10 cellular contexts compared by ENCODE assay signal in genomic region chr2:20584045-20584636, GRCh38.
A peak's percentile ranks its signal among the peaks of the same experiment; 100 is the strongest.
DNase-seq lines count a peak whose midpoint lies in the region; ATAC-seq, FAIRE-seq and TF ChIP-seq lines count a peak whose summit lies in the region.
"Had no signal": no experiment of that assay in that cellular context is flagged by ENCODE, and none has a peak within 500 bp of the region (broad histone marks: within the 10 kb centered on the region; RNA-seq: fewer than 3 reads in every experiment).

No MANE protein-coding gene starts in this region.

- H2AFZ ChIP-seq in keratinocyte (ENCODE audit: control insufficient read depth, low read length) = no peak overlapping the region

- TF ChIP-seq POLR2A in stomach (IDR thresholded peaks at IDR 0.05) = no peak

- peaks cover 73% of the 10 kb centered on the region for H3K4me1 Mint-ChIP-seq in HFFc6 (ENCODE audit: low read depth)

- intact Hi-C loops in stomach (cut with DNase I; ENCODE audit: low total_unique reads) = no loop called here

- H3K27me3 Mint-ChIP-seq in HFFc6 (ENCODE audit: insufficient read depth) = no peaks in the 10 kb centered on the region; the same call in 1 of the 2 replicates
- H3K27me3 Mint-ChIP-seq: activated CD8-positive, alpha-beta T cell treated with anti-CD3 and anti-CD28 coated beads for 36 hours had no signal

- no peak overlapping the region for H3K9ac ChIP-seq in keratinocyte (ENCODE audit: control insufficient read depth, extremely low read depth, insufficient read depth, low read length)

- H3K9me1 ChIP-seq in keratinocyte (ENCODE audit: control insufficient read depth, extremely low read depth, insufficient read depth, low read length) = no peaks in the 10 kb centered on the region

- H3K36me3 Mint-ChIP-seq in HFFc6 (ENCODE audit: low read depth) = no peaks in the 10 kb centered on the region

- no peaks in the 10 kb centered on the region for H3K36me3 ChIP-seq in keratinocyte (ENCODE audit: control insufficient read depth in 2 of 2, extremely low read depth in 1 of 2, insufficient read depth in 2 of 2, low read length in 2 of 2)
- no peaks in the 10 kb centered on the region for H3K36me3 ChIP-seq in stomach

- H4K20me1 ChIP-seq in keratinocyte (ENCODE audit: control insufficient read depth, extremely low read depth, insufficient read depth, low read length) = no peaks in the 10 kb centered on the region

- H3K27ac Mint-ChIP-seq in HFFc6 = peak overlapping the region; percentile 90
- H3K27ac Mint-ChIP-seq: activated CD8-positive, alpha-beta T cell treated with anti-CD3 and anti-CD28 coated beads for 36 hours; dendritic cell treated with granulocyte-macrophage colony-stimulating factor and Interleukin-4, amounts not matched to agents 40 ng/mL and 50 ng/mL, for 4 days had no signal

- peak overlapping the region; percentile 35 for H3K4me2 ChIP-seq in keratinocyte (ENCODE audit: control insufficient read depth, extremely low read depth, insufficient read depth, low read depth, low read length)

- no peak for TF ChIP-seq EP300 in stomach (IDR thresholded peaks at IDR 0.05)

- peak; percentile 32 for FAIRE-seq in keratinocyte (lab: Jason Lieb, UNC)

- H3K4me3 Mint-ChIP-seq in HFFc6 = peak overlapping the region; percentile 20
- H3K4me3 Mint-ChIP-seq: activated CD8-positive, alpha-beta T cell treated with anti-CD3 and anti-CD28 coated beads for 36 hours; dendritic cell treated with granulocyte-macrophage colony-stimulating factor and Interleukin-4, amounts not matched to agents 40 ng/mL and 50 ng/mL, for 4 days had no signal

- DNase-seq in HFFc6 = peak; percentile 87
- peak; percentile 49 for DNase-seq in astrocyte of the cerebellum (ENCODE audit: low read depth)
- DNase-seq in keratinocyte (ENCODE audit: low read depth, low spot score) = no peak
- no peak for DNase-seq in stomach
- DNase-seq in NCI-H2081 (lab: John Stamatoyannopoulos, UW) = no peak
- no peak for DNase-seq in stimulated activated CD4-positive, alpha-beta T cell treated with anti-CD3 and anti-CD28 coated beads, Interleukin-15, amount 100 ng/mL, for 24 hours
- DNase-seq: activated CD8-positive, alpha-beta T cell treated with anti-CD3 and anti-CD28 coated beads for 36 hours had no signal

- 71 to 80% (median 76%) methylated on average over 4 to 5 of the region's 5 CpGs for WGBS in stomach, 5 donors

- ATAC-seq in HG02981 (IDR thresholded peaks at IDR 0.05; ENCODE audit: unreplicated experiment) = no peak
- ATAC-seq in GM18870 (IDR thresholded peaks at IDR 0.05; ENCODE audit: unreplicated experiment) = no peak
- ATAC-seq: activated CD8-positive, alpha-beta T cell treated with anti-CD3 and anti-CD28 coated beads for 36 hours had no signal

- H3K4me3 ChIP-seq in astrocyte of the cerebellum (ENCODE audit: low read depth, low read length) = no peak overlapping the region
- no peak overlapping the region for H3K4me3 ChIP-seq in keratinocyte (ENCODE audit: control insufficient read depth in 2 of 3, extremely low read depth in 1 of 3, insufficient read depth in 2 of 3, low read depth in 1 of 3, low read length in 3 of 3)
- H3K4me3 ChIP-seq in stomach = no peak overlapping the region

- H3K79me2 ChIP-seq in keratinocyte (ENCODE audit: control insufficient read depth, insufficient read depth, low read length) = no peaks in the 10 kb centered on the region

- in situ Hi-C loops in astrocyte of the cerebellum (cut with HindIII; ENCODE audit: low sequenced_read_pairs) = no loop called here

- H3K27ac ChIP-seq in keratinocyte (ENCODE audit: control insufficient read depth, insufficient read depth, low read length) = peak overlapping the region; percentile 18
- peak overlapping the region in 4 of 5 donors; percentile 30 to 71 (median 60) for H3K27ac ChIP-seq in stomach

- H3K27me3 ChIP-seq in keratinocyte (ENCODE audit: control insufficient read depth, extremely low read depth, insufficient read depth, low read length) (no peaks in the 10 kb centered on the region), stomach (no peaks in the 10 kb centered on the region)

- H3K9me3 ChIP-seq in keratinocyte (ENCODE audit: control insufficient read depth, low read depth, low read length) = no peaks in the 10 kb centered on the region
- H3K9me3 ChIP-seq in stomach = peaks cover 3 to 9% (median 7%) of the 10 kb centered on the region in 4 donors

- peaks cover 27% of the 10 kb centered on the region for H3K4me1 ChIP-seq in keratinocyte (ENCODE audit: control insufficient read depth, extremely low read depth, insufficient read depth, low read length)
- H3K4me1 ChIP-seq in stomach = peaks cover 26 to 53% (median 39%) of the 10 kb centered on the region in 4 donors

- H3K9me3 Mint-ChIP-seq in HFFc6 = no peaks in the 10 kb centered on the region
- H3K9me3 Mint-ChIP-seq: activated CD8-positive, alpha-beta T cell treated with anti-CD3 and anti-CD28 coated beads for 36 hours; dendritic cell treated with granulocyte-macrophage colony-stimulating factor and Interleukin-4, amounts not matched to agents 40 ng/mL and 50 ng/mL, for 4 days had no signal

- TF ChIP-seq CTCF in HFFc6 (IDR thresholded peaks at IDR 0.05) (no peak), astrocyte of the cerebellum (IDR thresholded peaks at IDR 0.05; ENCODE audit: low read depth, low read length, missing control alignments) (no peak), keratinocyte (optimal IDR thresholded peaks at IDR 0.05 in 1 of 3, IDR thresholded peaks at IDR 0.05 in 1 of 3, conservative IDR thresholded peaks at IDR 0.05 in 1 of 3; ENCODE audit: extremely low read depth in 1 of 3, insufficient read depth in 2 of 3, low read length in 3 of 3) (no peak), stomach (IDR thresholded peaks at IDR 0.05) (no peak)

- dilution Hi-C loops in keratinocyte (cut with MboI; ENCODE audit: extremely low pct_ligation_motif_present, low sequenced_read_pairs) = no loop called here

Comparison
In these comparisons a context has a peak if more than half of its experiments do, and no peak if none do; other contexts are left out.
1. DNase-seq: peak in HFFc6 (single experiment) and astrocyte of the cerebellum (single experiment); none in keratinocyte (single experiment), stomach (single experiment), NCI-H2081 (0 of 2) and stimulated activated CD4-positive, alpha-beta T cell treated with anti-CD3 and anti-CD28 coated beads, Interleukin-15, amount 100 ng/mL, for 24 hours (single experiment).